In the genomic region with DNA sequence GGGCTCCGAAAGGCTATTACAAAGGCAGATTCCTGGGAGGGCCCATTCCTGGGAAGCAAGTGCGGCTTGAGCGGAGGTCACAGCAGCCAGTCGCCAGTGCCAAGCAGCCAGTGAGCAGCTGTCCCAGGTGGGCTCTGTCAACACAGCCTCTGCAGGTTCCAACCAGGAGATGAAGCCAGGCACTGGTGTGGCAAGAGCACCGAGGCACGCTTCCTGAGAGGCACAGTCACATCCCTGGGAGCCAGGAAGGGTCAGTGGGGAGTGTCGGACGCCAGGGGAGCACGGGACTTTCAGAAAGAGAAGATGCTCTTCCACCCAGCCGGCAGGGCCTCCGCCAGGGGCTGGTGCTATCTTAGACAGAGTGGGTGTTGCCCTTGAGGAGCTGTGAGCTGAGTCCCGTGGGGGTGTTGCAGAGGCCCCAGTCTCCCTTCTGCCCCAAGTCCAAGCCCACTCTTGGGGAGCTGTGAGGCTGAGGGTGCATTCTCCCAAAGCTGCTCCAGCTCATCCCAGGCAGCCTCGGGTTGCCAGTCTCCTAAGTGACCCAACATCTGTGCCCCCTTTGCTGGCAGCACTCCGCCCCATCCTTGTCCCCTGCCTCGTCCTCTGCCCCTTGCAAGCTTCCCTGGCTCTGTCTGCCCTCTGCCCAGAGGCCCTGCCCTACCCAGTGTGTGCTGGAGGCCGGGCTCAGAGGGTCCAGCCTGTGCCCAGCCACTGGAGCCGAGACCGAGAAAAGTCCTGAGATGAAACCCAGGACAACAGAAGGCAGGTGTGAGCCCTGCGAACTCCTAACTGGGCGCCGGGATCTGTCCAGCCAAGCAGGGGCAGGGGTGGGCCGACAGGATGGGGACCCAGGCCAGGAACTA, we compare ENCODE assay signal across 1 cellular context.
TF ChIP-seq lines count a peak whose summit lies in the region.

No MANE protein-coding gene starts in this region.

TF ChIP-seq in IMR-90, 13 proteins besides CTCF, POLR2A, EP300 and RAD21:
- TF ChIP-seq RFX5 (IDR thresholded peaks at IDR 0.05; ENCODE audit: low read depth, low read length) (no peak), MXI1 (IDR thresholded peaks at IDR 0.05; ENCODE audit: borderline replicate concordance, low read depth, low read length) (no peak), FOS (IDR thresholded peaks at IDR 0.05; ENCODE audit: low read depth, low read length) (no peak), ELK1 (IDR thresholded peaks at IDR 0.05; ENCODE audit: borderline replicate concordance, low read depth, low read length) (no peak), CHD1 (IDR thresholded peaks at IDR 0.05; ENCODE audit: low read depth, low read length) (no peak), BHLHE40 (IDR thresholded peaks at IDR 0.05; ENCODE audit: low read depth, low read length) (no peak), MAZ (IDR thresholded peaks at IDR 0.05; ENCODE audit: borderline replicate concordance, low read depth, low read length) (no peak), CEBPB (IDR thresholded peaks at IDR 0.05; ENCODE audit: low read depth, low read length) (no peak), MAFK (IDR thresholded peaks at IDR 0.05; ENCODE audit: low read depth, low read length) (no peak)
